17 cellular contexts compared by ENCODE assay signal in the genomic region with DNA sequence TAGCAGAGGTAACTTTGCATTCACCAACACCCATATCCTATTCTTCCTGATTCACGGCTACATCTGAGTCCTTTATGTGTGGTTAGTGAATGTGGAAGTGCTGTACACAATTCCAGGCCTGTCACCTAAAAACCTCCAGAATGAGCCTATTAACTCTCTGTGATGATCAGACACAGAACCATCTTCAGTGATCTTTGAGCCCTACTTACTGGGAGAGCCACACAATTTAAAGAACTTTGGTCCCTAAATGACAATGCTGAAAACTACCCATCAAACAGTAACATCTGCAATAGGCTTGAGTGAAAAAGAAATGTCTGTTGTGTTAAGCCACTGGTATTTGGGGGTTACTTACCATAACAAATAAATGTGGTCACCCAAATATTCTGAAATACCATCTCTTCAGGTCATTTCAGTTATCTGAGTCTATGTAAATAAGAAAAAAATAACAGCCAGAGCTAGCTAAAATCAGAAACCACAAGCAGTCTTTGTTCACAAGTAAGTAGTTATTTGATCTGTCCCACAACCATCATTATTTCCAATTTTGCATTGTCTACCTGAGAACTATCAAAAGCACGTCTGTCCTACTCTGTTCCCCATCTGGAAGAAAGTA.
DNase-seq lines count a peak whose midpoint lies in the region; ATAC-seq, FAIRE-seq and TF ChIP-seq lines count a peak whose summit lies in the region.
"Had no signal": no experiment of that assay in that cellular context is flagged by ENCODE, and none has a peak within 500 bp of the region (broad histone marks: within the 10 kb centered on the region; RNA-seq: fewer than 3 reads in every experiment).

No MANE protein-coding gene starts in this region.

- TF ChIP-seq CTCF in A549 (IDR thresholded peaks at IDR 0.05), result no peak
- TF ChIP-seq CTCF in VCaP (conservative IDR thresholded peaks at IDR 0.05), result no peak
- TF ChIP-seq CTCF in foreskin keratinocyte (conservative IDR thresholded peaks at IDR 0.05), result no peak
- TF ChIP-seq CTCF in mucosa of descending colon (IDR thresholded peaks at IDR 0.05), result no peak

- no peak for TF ChIP-seq POLR2A in A549 (IDR thresholded peaks at IDR 0.05; ENCODE audit: low read length)

- ATAC-seq in A549 (no peak), foreskin keratinocyte (no peak), mucosa of descending colon (no peak)
- ATAC-seq: CD8-positive, alpha-beta T cell; left lobe of liver; T-cell had no signal

- DNase-seq in A549 (ENCODE audit: low read depth in 1 of 2, low spot score in 1 of 2) (no peak), HT1080 (ENCODE audit: low read depth) (peak; percentile 2), foreskin keratinocyte (no peak), putamen (ENCODE audit: low spot score) (no peak), mucosa of descending colon (no peak), RKO (ENCODE audit: low spot score) (no peak), activated T-cell treated with anti-CD3 and anti-CD28 coated beads for 4 hours (no peak)
- DNase-seq: anterior cingulate cortex; CD8-positive, alpha-beta T cell; colonic mucosa; NCI-H1092 treated with DMSO at 0.1 percent for 48 hours; stimulated activated CD4-positive, alpha-beta T cell treated with anti-CD3 and anti-CD28 coated beads, Interleukin-4, amount 100 ng/mL, for 1 hour; T-cell had no signal

- no peaks in the 10 kb centered on the region for H3K36me3 ChIP-seq in mucosa of descending colon (ENCODE audit: low read depth)
- H3K36me3 ChIP-seq: colonic mucosa had no signal

- no peak for FAIRE-seq in A549 (lab: Jason Lieb, UNC)
- FAIRE-seq: endothelial cell of umbilical vein, H1 had no signal

- H3K4me1 ChIP-seq in A549 (peaks cover 38% of the 10 kb centered on the region), foreskin keratinocyte (peaks cover 23% of the 10 kb centered on the region), mucosa of descending colon (ENCODE audit: low read depth) (no peaks in the 10 kb centered on the region)
- H3K4me1 ChIP-seq: colonic mucosa had no signal

- peak overlapping the region; percentile 3 to 40; a peak in 1 of 6 replicates for H3K27ac ChIP-seq in A549
- peak overlapping the region; percentile 23; the same call in 1 of the 2 replicates for H3K27ac ChIP-seq in VCaP
- H3K27ac ChIP-seq in foreskin keratinocyte, result peak overlapping the region; percentile 78
- H3K27ac ChIP-seq: colonic mucosa had no signal

- 92% methylated on average over 2 of the region's 2 CpGs for WGBS in A549 (ENCODE audit: missing lambda C conversion rate)

- intact Hi-C loops in mucosa of descending colon (cut with DNase I, micrococcal nuclease), result no loop called here

- no peak overlapping the region for H3K4me3 ChIP-seq in A549
- no peak overlapping the region for H3K4me3 ChIP-seq in mucosa of descending colon
- H3K4me3 ChIP-seq: colonic mucosa had no signal

- CTCF ChIA-PET in A549 (lab: Yijun Ruan, JAX), result no interaction called here

- H3K9me3 ChIP-seq in A549 (no peaks in the 10 kb centered on the region), mucosa of descending colon (no peaks in the 10 kb centered on the region)
- H3K9me3 ChIP-seq: colonic mucosa had no signal

- H3K4me2 ChIP-seq in A549, result peak overlapping the region; percentile 33; the same call in 1 of the 3 replicates

- no peaks in the 10 kb centered on the region for H3K27me3 ChIP-seq in foreskin keratinocyte
- H3K27me3 ChIP-seq: colonic mucosa had no signal

- POLR2A ChIA-PET in A549 (lab: Yijun Ruan, JAX), result no interaction called here

- no peak for TF ChIP-seq RAD21 in A549 (conservative IDR thresholded peaks at IDR 0.05 in 1 of 2, IDR thresholded peaks at IDR 0.05 in 1 of 2)

- TF ChIP-seq EP300 in A549 (IDR thresholded peaks at IDR 0.05), result no peak

TF ChIP-seq in A549, 52 proteins besides CTCF, POLR2A, EP300 and RAD21:
- TF ChIP-seq RFX5 (IDR thresholded peaks at IDR 0.05) (no peak), NR3C1 (IDR thresholded peaks at IDR 0.05) (no peak), MAFK (IDR thresholded peaks at IDR 0.05; ENCODE audit: partially characterized antibody) (no peak), MAZ (IDR thresholded peaks at IDR 0.05; ENCODE audit: borderline replicate concordance, low read depth, low read length) (no peak), HEYL (CRISPR knock-in tag; IDR thresholded peaks at IDR 0.05) (no peak), PHF8 (IDR thresholded peaks at IDR 0.05; ENCODE audit: borderline replicate concordance, low read depth) (no peak), ZNF302 (CRISPR knock-in tag; IDR thresholded peaks at IDR 0.05) (no peak), RCOR1 (IDR thresholded peaks at IDR 0.05; ENCODE audit: low read depth, low read length) (no peak), BHLHE40 (IDR thresholded peaks at IDR 0.05; ENCODE audit: low read depth, low read length) (no peak), ZC3H11A (IDR thresholded peaks at IDR 0.05) (no peak), ZSCAN20 (CRISPR knock-in tag; IDR thresholded peaks at IDR 0.05) (no peak), TFCP2L1 (CRISPR knock-in tag; IDR thresholded peaks at IDR 0.05) (no peak), CBX2 (IDR thresholded peaks at IDR 0.05; ENCODE audit: borderline replicate concordance, low read depth) (no peak)
- TF ChIP-seq, protein P1, sequence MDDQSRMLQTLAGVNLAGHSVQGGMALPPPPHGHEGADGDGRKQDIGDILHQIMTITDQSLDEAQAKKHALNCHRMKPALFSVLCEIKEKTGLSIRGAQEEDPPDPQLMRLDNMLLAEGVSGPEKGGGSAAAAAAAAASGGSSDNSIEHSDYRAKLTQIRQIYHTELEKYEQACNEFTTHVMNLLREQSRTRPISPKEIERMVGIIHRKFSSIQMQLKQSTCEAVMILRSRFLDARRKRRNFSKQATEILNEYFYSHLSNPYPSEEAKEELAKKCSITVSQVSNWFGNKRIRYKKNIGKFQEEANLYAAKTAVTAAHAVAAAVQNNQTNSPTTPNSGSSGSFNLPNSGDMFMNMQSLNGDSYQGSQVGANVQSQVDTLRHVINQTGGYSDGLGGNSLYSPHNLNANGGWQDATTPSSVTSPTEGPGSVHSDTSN (IDR thresholded peaks at IDR 0.05), result no peak
- TF ChIP-seq, protein P2, sequence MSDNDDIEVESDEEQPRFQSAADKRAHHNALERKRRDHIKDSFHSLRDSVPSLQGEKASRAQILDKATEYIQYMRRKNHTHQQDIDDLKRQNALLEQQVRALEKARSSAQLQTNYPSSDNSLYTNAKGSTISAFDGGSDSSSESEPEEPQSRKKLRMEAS (IDR thresholded peaks at IDR 0.05), result no peak
- TF ChIP-seq, protein P3, sequence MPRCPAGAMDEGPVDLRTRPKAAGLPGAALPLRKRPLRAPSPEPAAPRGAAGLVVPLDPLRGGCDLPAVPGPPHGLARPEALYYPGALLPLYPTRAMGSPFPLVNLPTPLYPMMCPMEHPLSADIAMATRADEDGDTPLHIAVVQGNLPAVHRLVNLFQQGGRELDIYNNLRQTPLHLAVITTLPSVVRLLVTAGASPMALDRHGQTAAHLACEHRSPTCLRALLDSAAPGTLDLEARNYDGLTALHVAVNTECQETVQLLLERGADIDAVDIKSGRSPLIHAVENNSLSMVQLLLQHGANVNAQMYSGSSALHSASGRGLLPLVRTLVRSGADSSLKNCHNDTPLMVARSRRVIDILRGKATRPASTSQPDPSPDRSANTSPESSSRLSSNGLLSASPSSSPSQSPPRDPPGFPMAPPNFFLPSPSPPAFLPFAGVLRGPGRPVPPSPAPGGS (IDR thresholded peaks at IDR 0.05), result no peak

Comparison
In these comparisons a context has a peak if more than half of its experiments do, and no peak if none do; other contexts are left out.
1. H3K27ac ChIP-seq: peak in every context shown above with its lines; median percentile 78 in foreskin keratinocyte; 23 in VCaP; 22 in A549.